1 cellular context compared by ENCODE assay signal in genomic region chr18:73752965-73753364, GRCh38.
TF ChIP-seq lines count a peak whose summit lies in the region.

No MANE protein-coding gene starts in this region.

TF ChIP-seq in IMR-90, 13 proteins besides CTCF, POLR2A, EP300 and RAD21:
- TF ChIP-seq USF2 (IDR thresholded peaks at IDR 0.05; ENCODE audit: low read depth, low read length) (peak; percentile 70), FOS (IDR thresholded peaks at IDR 0.05; ENCODE audit: low read depth, low read length) (no peak), NFE2L2 (IDR thresholded peaks at IDR 0.05; ENCODE audit: low read depth, low read length) (no peak), CEBPB (IDR thresholded peaks at IDR 0.05; ENCODE audit: low read depth, low read length) (peak; percentile 58), SMC3 (IDR thresholded peaks at IDR 0.05; ENCODE audit: low read depth, low read length) (no peak), BHLHE40 (IDR thresholded peaks at IDR 0.05; ENCODE audit: low read depth, low read length) (peak; percentile 61), RCOR1 (IDR thresholded peaks at IDR 0.05; ENCODE audit: insufficient replicate concordance, low read length) (no peak), RFX5 (IDR thresholded peaks at IDR 0.05; ENCODE audit: low read depth, low read length) (no peak), MAZ (IDR thresholded peaks at IDR 0.05; ENCODE audit: borderline replicate concordance, low read depth, low read length) (no peak), MXI1 (IDR thresholded peaks at IDR 0.05; ENCODE audit: borderline replicate concordance, low read depth, low read length) (no peak), CHD1 (IDR thresholded peaks at IDR 0.05; ENCODE audit: low read depth, low read length) (no peak), MAFK (IDR thresholded peaks at IDR 0.05; ENCODE audit: low read depth, low read length) (no peak), ELK1 (IDR thresholded peaks at IDR 0.05; ENCODE audit: borderline replicate concordance, low read depth, low read length) (no peak)
